ENCODE assay signal across 1 cellular context in the genomic region with DNA sequence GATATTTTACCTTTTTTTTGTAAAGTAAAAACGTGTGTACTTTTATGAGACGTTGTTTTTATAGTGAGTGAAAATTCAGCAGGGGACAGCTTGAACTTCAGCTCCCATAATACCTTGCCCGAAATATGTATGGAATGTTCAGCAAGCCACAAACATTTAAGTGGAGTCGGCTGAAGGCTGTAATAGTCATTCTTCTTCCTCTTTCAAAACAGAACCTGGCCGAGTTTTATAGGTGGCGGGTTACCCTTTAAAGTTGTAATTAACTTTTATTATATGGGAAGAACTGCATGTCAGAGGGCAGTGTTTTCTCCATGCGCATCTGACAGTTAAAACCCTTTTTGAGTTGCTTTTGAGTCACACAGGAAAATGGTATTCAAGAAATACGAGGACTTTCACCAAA.
TF ChIP-seq lines count a peak whose summit lies in the region.

No MANE protein-coding gene starts in this region.

TF ChIP-seq in HCT116, 20 proteins besides CTCF, POLR2A, EP300 and RAD21 (continued from another document):
- TF ChIP-seq, protein P1, sequence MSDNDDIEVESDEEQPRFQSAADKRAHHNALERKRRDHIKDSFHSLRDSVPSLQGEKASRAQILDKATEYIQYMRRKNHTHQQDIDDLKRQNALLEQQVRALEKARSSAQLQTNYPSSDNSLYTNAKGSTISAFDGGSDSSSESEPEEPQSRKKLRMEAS (IDR thresholded peaks at IDR 0.05), result peak; percentile 49
- TF ChIP-seq CEBPB (IDR thresholded peaks at IDR 0.05; ENCODE audit: low read depth) (peak; percentile 67; the same call in 1 of the 2 replicates), EGR1 (IDR thresholded peaks at IDR 0.05; ENCODE audit: low read depth) (no peak), TCF7L2 (IDR thresholded peaks at IDR 0.05; ENCODE audit: borderline replicate concordance, extremely low read depth, insufficient read depth, insufficient read length) (no peak), ZNF274 (IDR thresholded peaks at IDR 0.05; ENCODE audit: low read depth, low read length) (no peak)
